ENCODE assay signal across 8 cellular contexts in genomic region chr19:36141039-36141914, GRCh38. TPM values are rescaled to one million over a fixed set of nuclear protein-coding genes. Genes with fewer than 3 reads are reported as not detected.
DNase-seq lines count a peak whose midpoint lies in the region; ATAC-seq and TF ChIP-seq lines count a peak whose summit lies in the region.

No MANE protein-coding gene starts in this region.

- peak overlapping the region; percentile 87 to 91 for H3K27ac Mint-ChIP-seq in effector memory CD8-positive, alpha-beta T cell

- H2AK5ac ChIP-seq in mesenchymal stem cell (ENCODE audit: low read length, severe bottlenecking): peak overlapping the region; percentile 57

- H3K9me3 Mint-ChIP-seq in effector memory CD8-positive, alpha-beta T cell: no peaks in the 10 kb centered on the region

- ATAC-seq in effector memory CD8-positive, alpha-beta T cell (replicated peaks): peak; percentile 71

- TF ChIP-seq POLR2A in GM18951 (IDR thresholded peaks at IDR 0.05; ENCODE audit: extremely low read depth, insufficient read depth, insufficient read length): peak; percentile 28

- no peak overlapping the region for H3K23ac ChIP-seq in mesenchymal stem cell (ENCODE audit: low read length in 2 of 2)

- in situ Hi-C loops in GM18951 (cut with MboI; ENCODE audit: low sequenced_read_pairs, unreplicated experiment): no loop called here

- peak overlapping the region; percentile 96 to 97 for H3K4me3 Mint-ChIP-seq in effector memory CD8-positive, alpha-beta T cell

- peak overlapping the region in 1 of 2 experiments; percentile 100 for H3K4ac ChIP-seq in mesenchymal stem cell (ENCODE audit: low read depth in 1 of 2, low read length in 2 of 2)

- H3K9ac ChIP-seq in mesenchymal stem cell (ENCODE audit: low read length): peak overlapping the region; percentile 100

- H3K27ac ChIP-seq in AG04450 (ENCODE audit: low read depth, low read length) (peak overlapping the region; percentile 96), mesenchymal stem cell (ENCODE audit: low read length, poor library complexity, severe bottlenecking) (no peak overlapping the region)

- peaks cover 39 to 41% of the 10 kb centered on the region in 2 experiments for H3K36me3 ChIP-seq in mesenchymal stem cell (ENCODE audit: control insufficient read depth in 1 of 2, insufficient read depth in 2 of 2, low read depth in 1 of 2, low read length in 2 of 2)

- H3K27me3 Mint-ChIP-seq in effector memory CD8-positive, alpha-beta T cell: no peaks in the 10 kb centered on the region

- H4K8ac ChIP-seq in mesenchymal stem cell (ENCODE audit: low read length): peak overlapping the region; percentile 79

- TF ChIP-seq CTCF in AG04450 (IDR thresholded peaks at IDR 0.05; ENCODE audit: low read depth, low read length): no peak

- DNase-seq in AG04450 (ENCODE audit: low read depth, low spot score) (peak; percentile 32), HT1080 (ENCODE audit: low read depth) (peak; percentile 78), NOMO-1 treated with DMSO at 0.1 percent for 48 hours (lab: John Stamatoyannopoulos, UW; ENCODE audit: unreplicated experiment) (peak; percentile 73), mesenchymal stem cell (peak; percentile 86)
- peak; percentile 79 to 95 (median 94) for DNase-seq in activated CD8-positive, alpha-beta memory T cell treated with anti-CD3 and anti-CD28 coated beads for 48 hours (ENCODE audit: low read depth in 2 of 3, low spot score in 2 of 3)
- DNase-seq in effector memory CD8-positive, alpha-beta T cell: peak; percentile 91 to 97 (median 92)
- peak; percentile 86 to 87 (median 87) for DNase-seq in stimulated activated CD4-positive, alpha-beta T cell treated with anti-CD3 and anti-CD28 coated beads, TNF-alpha, amount 100 ng/mL, for 48 hours (ENCODE audit: low read depth in 3 of 3)

- no peaks in the 10 kb centered on the region for H3K9me3 ChIP-seq in AG04450 (ENCODE audit: control insufficient read depth, insufficient read depth, low read length)
- H3K9me3 ChIP-seq in mesenchymal stem cell (ENCODE audit: control insufficient read depth, low read length): no peaks in the 10 kb centered on the region

- peak overlapping the region; percentile 57 for H3K4me2 ChIP-seq in mesenchymal stem cell (ENCODE audit: low read length, poor library complexity, severe bottlenecking)

- no peak overlapping the region for H2BK15ac ChIP-seq in mesenchymal stem cell (ENCODE audit: low read depth, poor library complexity, severe bottlenecking)

- CTCF ChIA-PET in AG04450 (lab: Charles Lee): interaction anchor here (0.6 kb wide), 1 partner anchor 257 kb away, joined by 4 read pairs; no protein-coding TSS in a partner anchor

- peak overlapping the region in 1 of 2 experiments; percentile 88 for H3K18ac ChIP-seq in mesenchymal stem cell (ENCODE audit: low read depth in 1 of 2, low read length in 2 of 2)

- H3K36me3 Mint-ChIP-seq in effector memory CD8-positive, alpha-beta T cell (ENCODE audit: insufficient read depth): peaks cover 66% of the 10 kb centered on the region

- WGBS in mesenchymal stem cell: 22% methylated on average over 32 of the region's 42 CpGs

- POLR2A ChIA-PET in AG04450 (lab: Yijun Ruan, JAX): interaction anchor here (2.0 kb wide), 1 partner anchor 13 kb away, joined by 21 read pairs; no protein-coding TSS in a partner anchor

- peak overlapping the region; percentile 65 for H2BK120ac ChIP-seq in mesenchymal stem cell (ENCODE audit: low read depth, low read length)

- no peak overlapping the region for H3K14ac ChIP-seq in mesenchymal stem cell (ENCODE audit: low read length in 2 of 2)

- no peak overlapping the region for H4K91ac ChIP-seq in mesenchymal stem cell (ENCODE audit: low read length)

- H3K4me1 Mint-ChIP-seq in effector memory CD8-positive, alpha-beta T cell (ENCODE audit: low read depth in 2 of 2): peaks cover 19 to 24% of the 10 kb centered on the region in 2 donors

- H2BK12ac ChIP-seq in mesenchymal stem cell (ENCODE audit: low read length in 2 of 2): no peak overlapping the region

- peaks cover 18% of the 10 kb centered on the region for H3K4me1 ChIP-seq in mesenchymal stem cell (ENCODE audit: control insufficient read depth, insufficient read depth, low read depth, low read length)

- H3K27me3 ChIP-seq in AG04450 (ENCODE audit: control insufficient read depth, insufficient read depth, low read length) (no peaks in the 10 kb centered on the region), mesenchymal stem cell (ENCODE audit: control insufficient read depth in 1 of 2, insufficient read depth in 1 of 2, low read length in 2 of 2) (no peaks in the 10 kb centered on the region)

- H2BK5ac ChIP-seq in mesenchymal stem cell (ENCODE audit: low read depth, low read length, poor library complexity, severe bottlenecking): no peak overlapping the region

- H3K4me3 ChIP-seq in AG04450 (ENCODE audit: low read depth, low read length) (peak overlapping the region; percentile 90), mesenchymal stem cell (ENCODE audit: insufficient read depth in 1 of 2, low read depth in 1 of 2, low read length in 2 of 2) (peak overlapping the region; percentile 89 to 96)

- peaks cover 22% of the 10 kb centered on the region for H3K79me1 ChIP-seq in mesenchymal stem cell (replicated peaks; ENCODE audit: low read length, poor library complexity, severe bottlenecking)

- H2AFZ ChIP-seq in mesenchymal stem cell (ENCODE audit: low read depth, low read length): no peak overlapping the region

RNA-seq across cellular contexts. Expression of gene CAPNS1, which starts 1.4 kb away (rescaled TPM):
- polyA plus RNA-seq in AG04450 (2011; rRNA removed): 895 and 966 TPM in 2 replicates
- 696 and 781 TPM in 2 replicates for polyA minus RNA-seq in AG04450 (2011; rRNA and poly(A)+ RNA removed)
- 391 and 431 TPM in 2 replicates for total RNA-seq in HT1080 (2014; rRNA removed; shearing (Covaris generic))
- polyA plus RNA-seq in HT1080 (2015; cell fraction: cytosol; rRNA removed): 426 and 495 TPM in 2 replicates
- polyA plus RNA-seq in HT1080 (2015; cell fraction: nucleus; rRNA removed): 268 and 269 TPM in 2 replicates
- 965 TPM for polyA plus RNA-seq in mesenchymal stem cell (2013, experiment 1 of 2)
- polyA plus RNA-seq in mesenchymal stem cell (2013, experiment 2 of 2): 966 TPM

RNA-seq across cellular contexts. Expression of gene COX7A1, which starts 11.0 kb away (rescaled TPM):
- polyA plus RNA-seq in AG04450 (2011; rRNA removed): 6.8 and 15.0 TPM in 2 replicates
- 2.3 TPM in 1 of 2 replicates, not detected in the other for polyA minus RNA-seq in AG04450 (2011; rRNA and poly(A)+ RNA removed)
- not detected in 2 replicates for total RNA-seq in HT1080 (2014; rRNA removed; shearing (Covaris generic))
- not detected in 2 replicates for polyA plus RNA-seq in HT1080 (2015; cell fraction: cytosol; rRNA removed)
- not detected in 2 replicates for polyA plus RNA-seq in HT1080 (2015; cell fraction: nucleus; rRNA removed)
- not detected for polyA plus RNA-seq in mesenchymal stem cell (2013, experiment 1 of 2)
- not detected for polyA plus RNA-seq in mesenchymal stem cell (2013, experiment 2 of 2)

RNA-seq across cellular contexts. Expression of gene TBCB, which starts 26.0 kb away (rescaled TPM):
- 186 and 204 TPM in 2 replicates for polyA plus RNA-seq in AG04450 (2011; rRNA removed)
- 102 and 133 TPM in 2 replicates for polyA minus RNA-seq in AG04450 (2011; rRNA and poly(A)+ RNA removed)
- 176 and 193 TPM in 2 replicates for total RNA-seq in HT1080 (2014; rRNA removed; shearing (Covaris generic))
- 114 and 200 TPM in 2 replicates for polyA plus RNA-seq in HT1080 (2015; cell fraction: cytosol; rRNA removed)
- 69.1 and 103 TPM in 2 replicates for polyA plus RNA-seq in HT1080 (2015; cell fraction: nucleus; rRNA removed)
- polyA plus RNA-seq in mesenchymal stem cell (2013, experiment 1 of 2): 280 TPM
- polyA plus RNA-seq in mesenchymal stem cell (2013, experiment 2 of 2): 280 TPM

RNA-seq across cellular contexts. Expression of gene POLR2I, which starts 26.6 kb away (rescaled TPM):
- 37.7 and 62.9 TPM in 2 replicates for polyA plus RNA-seq in AG04450 (2011; rRNA removed)
- 122 and 154 TPM in 2 replicates for polyA minus RNA-seq in AG04450 (2011; rRNA and poly(A)+ RNA removed)
- 124 and 135 TPM in 2 replicates for total RNA-seq in HT1080 (2014; rRNA removed; shearing (Covaris generic))
- polyA plus RNA-seq in HT1080 (2015; cell fraction: cytosol; rRNA removed): 32.7 and 49.8 TPM in 2 replicates
- polyA plus RNA-seq in HT1080 (2015; cell fraction: nucleus; rRNA removed): 8.2 and 13.2 TPM in 2 replicates
- 99.3 TPM for polyA plus RNA-seq in mesenchymal stem cell (2013, experiment 1 of 2)
- 102 TPM for polyA plus RNA-seq in mesenchymal stem cell (2013, experiment 2 of 2)

RNA-seq across cellular contexts. Expression of gene OVOL3, which starts 30.3 kb away (rescaled TPM):
- not detected in 2 replicates for polyA plus RNA-seq in AG04450 (2011; rRNA removed)
- not detected in 2 replicates for polyA minus RNA-seq in AG04450 (2011; rRNA and poly(A)+ RNA removed)
- not detected in 2 replicates for total RNA-seq in HT1080 (2014; rRNA removed; shearing (Covaris generic))
- polyA plus RNA-seq in HT1080 (2015; cell fraction: cytosol; rRNA removed): not detected in 2 replicates
- polyA plus RNA-seq in HT1080 (2015; cell fraction: nucleus; rRNA removed): not detected in 2 replicates
- polyA plus RNA-seq in mesenchymal stem cell (2013, experiment 1 of 2): not detected
- polyA plus RNA-seq in mesenchymal stem cell (2013, experiment 2 of 2): not detected

Comparison
In these comparisons a context has a peak if more than half of its experiments do, and no peak if none do; other contexts are left out.
1. DNase-seq: peak in every context shown above with its lines; median percentile 94 in activated CD8-positive, alpha-beta memory T cell treated with anti-CD3 and anti-CD28 coated beads for 48 hours; 92 in effector memory CD8-positive, alpha-beta T cell; 87 in stimulated activated CD4-positive, alpha-beta T cell treated with anti-CD3 and anti-CD28 coated beads, TNF-alpha, amount 100 ng/mL, for 48 hours; 86 in mesenchymal stem cell; 78 in HT1080; 73 in NOMO-1 treated with DMSO at 0.1 percent for 48 hours; 32 in AG04450.